17 cellular contexts compared by ENCODE assay signal in genomic region chr3:126924458-126924857, GRCh38.
"Had no signal": no experiment of that assay in that cellular context is flagged by ENCODE, and none has a peak within 500 bp of the region (broad histone marks: within the 10 kb centered on the region; RNA-seq: fewer than 3 reads in every experiment).

No MANE protein-coding gene starts in this region.

- H3K4me1 Mint-ChIP-seq: memory B cell; stimulated activated memory B cell treated with anti-CD40 and anti-IgM and Interleukin-4, amounts not matched to agents 10 μg/mL and 1 μg/mL and 100 μg/mL, for 72 hours had no signal

- H3K27ac Mint-ChIP-seq: activated CD4-positive, alpha-beta T cell treated with anti-CD3 and anti-CD28 coated beads, Interleukin-2, amount 10 ng/mL, durations not matched to agents 7 days and 5 days; activated naive CD8-positive, alpha-beta T cell; activated T-cell treated with anti-CD3 and anti-CD28 coated beads, Interleukin-2, amount 50 U/mL, for 72 hours; brain; immature natural killer cell; memory B cell; stimulated activated memory B cell treated with anti-CD40 and anti-IgM and Interleukin-4, amounts not matched to agents 10 μg/mL and 1 μg/mL and 100 μg/mL, for 72 hours had no signal

- H3K27me3 Mint-ChIP-seq: activated CD4-positive, alpha-beta T cell treated with anti-CD3 and anti-CD28 coated beads, Interleukin-2, amount 10 ng/mL, durations not matched to agents 7 days and 5 days; activated naive CD8-positive, alpha-beta T cell; brain had no signal

- H3K4me3 Mint-ChIP-seq: activated CD4-positive, alpha-beta T cell treated with anti-CD3 and anti-CD28 coated beads, Interleukin-2, amount 10 ng/mL, durations not matched to agents 7 days and 5 days; activated naive CD8-positive, alpha-beta T cell; activated T-cell treated with anti-CD3 and anti-CD28 coated beads, Interleukin-2, amount 50 U/mL, for 72 hours; brain; immature natural killer cell; memory B cell; neural crest cell; stimulated activated memory B cell treated with anti-CD40 and anti-IgM and Interleukin-4, amounts not matched to agents 10 μg/mL and 1 μg/mL and 100 μg/mL, for 72 hours had no signal

- DNase-seq: activated CD4-positive, alpha-beta T cell treated with anti-CD3 and anti-CD28 coated beads, Interleukin-2, amount 10 ng/mL, durations not matched to agents 7 days and 5 days; activated CD4-positive, CD25-positive, alpha-beta regulatory T cell; activated CD8-positive, alpha-beta memory T cell treated with anti-CD3 and anti-CD28 coated beads, Interleukin-2, amount 50 U/mL, for 48 hours; activated gamma-delta T cell treated with Interleukin-2 at 50 U/mL for 16 hours; activated T-cell treated with anti-CD3 and anti-CD28 coated beads, Interleukin-2, amount 50 U/mL, for 72 hours; amygdala; central memory CD4-positive, alpha-beta T cell; cortex of kidney; effector memory CD4-positive, alpha-beta T cell; head of caudate nucleus; immature natural killer cell; SW 1271 had no signal

- ATAC-seq: activated T-cell treated with anti-CD3 and anti-CD28 coated beads, Interleukin-2, amount 50 U/mL, for 72 hours; stimulated activated memory B cell treated with anti-CD40 and anti-IgM and Interleukin-4, amounts not matched to agents 10 μg/mL and 1 μg/mL and 100 μg/mL, for 72 hours had no signal

- H3K9me3 Mint-ChIP-seq: activated T-cell treated with anti-CD3 and anti-CD28 coated beads, Interleukin-2, amount 50 U/mL, for 72 hours had no signal
